ENCODE assay signal across 22 cellular contexts in the genomic region with DNA sequence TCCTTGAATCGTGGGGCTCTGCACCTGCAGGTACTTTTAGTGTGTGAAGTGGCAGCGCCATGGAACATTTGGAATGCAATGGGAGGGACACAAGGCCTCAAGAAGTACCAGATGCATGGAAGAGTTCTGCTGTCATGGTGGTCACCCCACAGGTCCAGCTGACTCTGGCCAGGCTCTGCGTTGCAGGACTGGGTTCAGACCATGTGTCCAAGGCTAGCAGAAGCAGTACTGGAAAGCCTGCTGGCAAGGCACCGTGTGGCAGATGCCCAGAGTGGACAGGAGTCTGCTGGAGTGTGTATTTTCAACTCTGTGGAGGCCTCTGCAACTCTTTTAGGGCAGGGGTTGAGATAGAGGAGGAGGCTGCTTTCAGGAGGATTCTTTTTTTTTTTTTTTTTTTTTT. TPM values are rescaled to one million over a fixed set of nuclear protein-coding genes. Genes with fewer than 3 reads are reported as not detected.
A peak's percentile ranks its signal among the peaks of the same experiment; 100 is the strongest.
DNase-seq lines count a peak whose midpoint lies in the region; ATAC-seq, FAIRE-seq and TF ChIP-seq lines count a peak whose summit lies in the region.
"Had no signal": no experiment of that assay in that cellular context is flagged by ENCODE, and none has a peak within 500 bp of the region (broad histone marks: within the 10 kb centered on the region; RNA-seq: fewer than 3 reads in every experiment).

No MANE protein-coding gene starts in this region.

- no peak for TF ChIP-seq RAD21 in H1 (IDR thresholded peaks at IDR 0.05 in 1 of 2, conservative IDR thresholded peaks at IDR 0.05 in 1 of 2; ENCODE audit: low read depth in 2 of 2, low read length in 2 of 2)

- H2BK5ac ChIP-seq in H1 (ENCODE audit: low read depth, low read length): peak overlapping the region; percentile 16; the same call in 1 of the 2 replicates

- H2BK12ac ChIP-seq in H1 (ENCODE audit: low read depth, low read length): peak overlapping the region; percentile 62; the same call in 1 of the 2 replicates

- H2AK5ac ChIP-seq in H1 (ENCODE audit: low read depth, low read length): peak overlapping the region; percentile 68

- 0 out of 2 replicates have a peak, but pooled peaks cover 2% of the 10 kb centered on the region for H3K79me1 ChIP-seq in H1 (ENCODE audit: low read depth, low read length)

- no peak overlapping the region; the same call in 1 of the 2 replicates for H4K8ac ChIP-seq in H1 (ENCODE audit: extremely low read depth, insufficient read depth, low read length)

- WGBS in H1 (ENCODE audit: extremely low coverage in 1 of 2, insufficient coverage in 1 of 2, insufficient read length in 1 of 2, insufficient replicate concordance in 2 of 2, low coverage in 1 of 2, low lambda C conversion rate in 2 of 2, missing lambda C conversion rate in 1 of 2), 2 experiments: 96% methylated on average over 4 of the region's 4 CpGs; no CpG with 5 or more reads in 1 of the 2 experiments
- WGBS in right lobe of liver (ENCODE audit: insufficient coverage, low coverage, low lambda C conversion rate, missing lambda C conversion rate): 45% methylated on average over 4 of the region's 4 CpGs

- H4K91ac ChIP-seq in H1 (replicated peaks; ENCODE audit: insufficient read length, low read length): peak overlapping the region; percentile 56

- H3K23me2 ChIP-seq in H1 (ENCODE audit: low read depth, low read length): peaks cover 4% of the 10 kb centered on the region; the same call in 1 of the 2 replicates

- no peak overlapping the region for H3K23ac ChIP-seq in H1 (ENCODE audit: insufficient read length)

- H2AFZ ChIP-seq in H1 (ENCODE audit: low read length): no peak overlapping the region
- H2AFZ ChIP-seq: GM23248 had no signal

- 0 out of 2 replicates have a peak overlapping the region, but pooled peaks have one; percentile 6 for H2BK15ac ChIP-seq in H1 (ENCODE audit: low read length)

- POLR2A ChIA-PET in H1 (lab: Charles Lee; ENCODE audit: partially characterized antibody): interaction anchor here (1.0 to 3.6 kb wide), 3 partner anchors 8 to 25 kb away, joined by 4 to 43 read pairs (median 7); no protein-coding TSS in a partner anchor

- no peak overlapping the region for H4K5ac ChIP-seq in H1 (ENCODE audit: insufficient read length, low read depth, low read length)

- TF ChIP-seq EP300 in H1 (IDR thresholded peaks at IDR 0.05; ENCODE audit: borderline replicate concordance in 1 of 2, low read depth in 2 of 2, low read length in 2 of 2): no peak

- peaks cover 45 to 86% (median 50%) of the 10 kb centered on the region in 10 experiments for H3K4me1 ChIP-seq in BLaER1 treated with 17β-estradiol and CSF1 and Interleukin-3, amounts not matched to agents 10 nM and 100 nM
- peaks cover 7 to 28% (median 15%) of the 10 kb centered on the region in 4 experiments for H3K4me1 ChIP-seq in H1 (replicated peaks in 1 of 4; ENCODE audit: control insufficient read depth in 3 of 4, insufficient read depth in 4 of 4, low read length in 3 of 4)
- peaks cover 0 to 52% (median 14%) of the 10 kb centered on the region in 4 donors for H3K4me1 ChIP-seq in right lobe of liver

- CTCF ChIA-PET in H1 (lab: Charles Lee; ENCODE audit: partially characterized antibody): interaction anchor here (0.7 to 4.8 kb wide), 5 partner anchors 10 to 80 kb away, joined by 3 to 23 read pairs (median 6); no protein-coding TSS in a partner anchor

- no peaks in the 10 kb centered on the region for H3K9me3 ChIP-seq in BLaER1 treated with 17β-estradiol and CSF1 and Interleukin-3, amounts not matched to agents 10 nM and 100 nM (replicated peaks in 1 of 11)
- no peaks in the 10 kb centered on the region for H3K9me3 ChIP-seq in H1 (ENCODE audit: insufficient read depth in 2 of 2, low read depth in 1 of 2, low read length in 1 of 2)
- H3K9me3 ChIP-seq in right lobe of liver: no peaks in the 10 kb centered on the region
- H3K9me3 ChIP-seq: Caco-2 had no signal

- no peak overlapping the region for H2BK120ac ChIP-seq in H1 (replicated peaks; ENCODE audit: low read depth, low read length)

- FAIRE-seq in H1 (lab: Jason Lieb, UNC): no peak
- FAIRE-seq: D721Med, G401.6, GM12892, GM18507, H54, HTR-8/SVneo had no signal

- H3K4me3 ChIP-seq in BLaER1 treated with 17β-estradiol and CSF1 and Interleukin-3, amounts not matched to agents 10 nM and 100 nM: no peak overlapping the region
- H3K4me3 ChIP-seq in H1 (ENCODE audit: extremely low read depth in 1 of 4, insufficient read depth in 2 of 4, low read depth in 3 of 4, low read length in 4 of 4) (no peak overlapping the region), right lobe of liver (peak overlapping the region in 2 of 3 donors; percentile 75 to 84)
- H3K4me3 ChIP-seq: GM23248 had no signal

- peaks cover 0 to 5% (median 0%) of the 10 kb centered on the region in 11 experiments; a peak in 2 of 22 replicates for H4K20me1 ChIP-seq in BLaER1 treated with 17β-estradiol and CSF1 and Interleukin-3, amounts not matched to agents 10 nM and 100 nM
- no peaks in the 10 kb centered on the region for H4K20me1 ChIP-seq in H1 (replicated peaks in 1 of 2; ENCODE audit: control insufficient read depth in 1 of 2, insufficient read depth in 2 of 2, low read length in 2 of 2)

- intact Hi-C loops in right lobe of liver (cut with DNase I): loop anchor here in 1 of 2 donors (5.0 kb wide), 1 partner anchor 62 kb away; no protein-coding TSS in a partner anchor

- peaks cover 0 to 6% of the 10 kb centered on the region in 2 experiments; a peak in 1 of 4 replicates for H3K79me2 ChIP-seq in H1 (ENCODE audit: control insufficient read depth in 1 of 2, insufficient read depth in 2 of 2, low read length in 2 of 2)

- no peaks in the 10 kb centered on the region for H3K27me3 ChIP-seq in BLaER1 treated with 17β-estradiol and CSF1 and Interleukin-3, amounts not matched to agents 10 nM and 100 nM
- H3K27me3 ChIP-seq in H1 (replicated peaks in 1 of 4; ENCODE audit: control insufficient read depth in 3 of 4, extremely low read depth in 1 of 4, insufficient read depth in 3 of 4, low read length in 3 of 4) (no peaks in the 10 kb centered on the region), right lobe of liver (no peaks in the 10 kb centered on the region)

- ATAC-seq in right lobe of liver (peak in 1 of 4 donors; percentile 17), HG02973 (IDR thresholded peaks at IDR 0.05; ENCODE audit: unreplicated experiment) (no peak)
- ATAC-seq: HCT116 had no signal

- peak overlapping the region; percentile 70 to 97 (median 88); a peak in 16 of 22 replicates for H3K4me2 ChIP-seq in BLaER1 treated with 17β-estradiol and CSF1 and Interleukin-3, amounts not matched to agents 10 nM and 100 nM
- H3K4me2 ChIP-seq in H1 (ENCODE audit: insufficient read depth in 1 of 2, low read depth in 2 of 2, low read length in 2 of 2): no peak overlapping the region

- no peaks in the 10 kb centered on the region for H3K36me3 ChIP-seq in BLaER1 treated with 17β-estradiol and CSF1 and Interleukin-3, amounts not matched to agents 10 nM and 100 nM
- peaks cover 0 to 19% (median 1%) of the 10 kb centered on the region in 4 experiments; a peak in 3 of 8 replicates for H3K36me3 ChIP-seq in H1 (ENCODE audit: control insufficient read depth in 2 of 4, insufficient read depth in 4 of 4, low read length in 3 of 4)
- peaks cover 0 to 29% (median 0%) of the 10 kb centered on the region in 4 donors for H3K36me3 ChIP-seq in right lobe of liver

- H3K27ac ChIP-seq in BLaER1 treated with 17β-estradiol and CSF1 and Interleukin-3, amounts not matched to agents 10 nM and 100 nM: no peak overlapping the region
- no peak overlapping the region for H3K27ac ChIP-seq in H1 (ENCODE audit: low read depth, low read length)
- peak overlapping the region in 1 of 3 donors; percentile 80 for H3K27ac ChIP-seq in right lobe of liver
- H3K27ac ChIP-seq: GM23248 had no signal

- no peak overlapping the region for H3K14ac ChIP-seq in H1 (ENCODE audit: insufficient read length)

- H3K9ac ChIP-seq in BLaER1 treated with 17β-estradiol and CSF1 and Interleukin-3, amounts not matched to agents 10 nM and 100 nM: no peak overlapping the region
- H3K9ac ChIP-seq in H1 (replicated peaks in 1 of 4; ENCODE audit: extremely low read depth in 1 of 4, low read depth in 3 of 4, low read length in 3 of 4): no peak overlapping the region
- H3K9ac ChIP-seq: GM23248 had no signal

- peak overlapping the region; percentile 7; the same call in 1 of the 2 replicates for H3K18ac ChIP-seq in H1 (ENCODE audit: extremely low read depth, low read length)

- H3K4ac ChIP-seq in H1 (replicated peaks; ENCODE audit: insufficient read length, low read depth, low read length): peak overlapping the region; percentile 3

- H3K56ac ChIP-seq in H1 (replicated peaks; ENCODE audit: insufficient read length, low read depth, low read length): no peak overlapping the region

- H2BK20ac ChIP-seq in H1 (ENCODE audit: low read length): 0 out of 2 replicates have a peak overlapping the region, but pooled peaks have one; percentile 27

- TF ChIP-seq POLR2A in H1 (IDR thresholded peaks at IDR 0.05; ENCODE audit: control extremely low read depth in 1 of 2, low read depth in 2 of 2, low read length in 2 of 2) (no peak), right lobe of liver (IDR thresholded peaks at IDR 0.05) (no peak)

- DNase-seq in H1 (ENCODE audit: low read depth in 1 of 2, low spot score in 2 of 2): no peak
- DNase-seq in right lobe of liver: peak in 2 of 3 donors; percentile 66 to 75
- DNase-seq in COLO829 (ENCODE audit: low spot score): no peak
- DNase-seq in putamen (ENCODE audit: low spot score): no peak
- no peak for DNase-seq in SIG-M5 (lab: John Stamatoyannopoulos, UW)
- DNase-seq: 8988T; C1 segment of cervical spinal cord; Caco-2; CD4-positive, CD25-positive, alpha-beta regulatory T cell; CD8-positive, alpha-beta memory T cell; GM23248; HFFc6 had no signal

- TF ChIP-seq CTCF in H1 (IDR thresholded peaks at IDR 0.05; ENCODE audit: control extremely low read depth in 1 of 3, insufficient read depth in 1 of 3, low read depth in 1 of 3, low read length in 3 of 3) (no peak), right lobe of liver (IDR thresholded peaks at IDR 0.05) (no peak)

RNA-seq across cellular contexts. Expression of gene PIPOX, which starts 2.1 kb away (rescaled TPM):
- total RNA-seq in H1 (2021; fragmentation: NEBNext Ultra II Directional; extraction: Animal tissue kit (Norgen Biotek cat#: 25700)): 55.5 and 57.2 TPM in 2 replicates
- 75.0 and 99.6 TPM in 2 replicates for polyA plus RNA-seq in H1 (2011; rRNA removed)
- polyA plus RNA-seq in H1 (2011; cell fraction: cytosol; rRNA removed): 70.3 TPM
- polyA plus RNA-seq in H1 (2011; cell fraction: nucleus; rRNA removed): 39.1 TPM
- 46.5 to 58.4 TPM (median 54.3 TPM) in 4 replicates for polyA plus RNA-seq in H1 (2012, experiment 1 of 2)
- polyA plus RNA-seq in H1 (2012, experiment 2 of 2): 39.4 TPM
- 51.2 TPM for polyA plus RNA-seq in H1 (2013, experiment 1 of 2)
- polyA plus RNA-seq in H1 (2013, experiment 2 of 2): 48.0 TPM
- 68.1 and 68.2 TPM in 2 replicates for polyA minus RNA-seq in H1 (2011; rRNA and poly(A)+ RNA removed)
- polyA minus RNA-seq in H1 (2011; cell fraction: cytosol; rRNA and poly(A)+ RNA removed): 15.8 TPM
- 28.2 TPM for polyA minus RNA-seq in H1 (2011; cell fraction: nucleus; rRNA and poly(A)+ RNA removed)
- total RNA-seq in right lobe of liver: 100 to 1,000 TPM; 167 to 322 (median 226) TPM
- total RNA-seq: GM23248 had no signal
- polyA plus RNA-seq: GM23248 had no signal

RNA-seq across cellular contexts. Expression of gene SEZ6, which starts 39.2 kb away (rescaled TPM):
- total RNA-seq in H1 (2021; fragmentation: NEBNext Ultra II Directional; extraction: Animal tissue kit (Norgen Biotek cat#: 25700)): 6.9 and 7.8 TPM in 2 replicates
- polyA plus RNA-seq in H1 (2011; rRNA removed): 8.5 and 16.1 TPM in 2 replicates
- polyA plus RNA-seq in H1 (2011; cell fraction: cytosol; rRNA removed): 4.8 TPM
- polyA plus RNA-seq in H1 (2011; cell fraction: nucleus; rRNA removed): 18.6 TPM
- 10.7 to 21.5 TPM (median 18.7 TPM) in 4 replicates for polyA plus RNA-seq in H1 (2012, experiment 1 of 2)
- 19.3 TPM for polyA plus RNA-seq in H1 (2012, experiment 2 of 2)
- polyA plus RNA-seq in H1 (2013, experiment 1 of 2): 11.1 TPM
- polyA plus RNA-seq in H1 (2013, experiment 2 of 2): 10.2 TPM
- polyA minus RNA-seq in H1 (2011; rRNA and poly(A)+ RNA removed): 5.6 and 13.9 TPM in 2 replicates
- 5.6 TPM for polyA minus RNA-seq in H1 (2011; cell fraction: cytosol; rRNA and poly(A)+ RNA removed)
- 7.6 TPM for polyA minus RNA-seq in H1 (2011; cell fraction: nucleus; rRNA and poly(A)+ RNA removed)
- not detected for total RNA-seq in right lobe of liver
- total RNA-seq: Caco-2; CD8-positive, alpha-beta memory T cell; GM23248; HFFc6 had no signal
- polyA plus RNA-seq: AG04450, GM23248 had no signal

Comparison
In these comparisons a context has a peak if more than half of its experiments do, and no peak if none do; other contexts are left out.
1. H3K4me2 ChIP-seq: peak in BLaER1 treated with 17β-estradiol and CSF1 and Interleukin-3, amounts not matched to agents 10 nM and 100 nM (11 of 11); none in H1 (0 of 2).
2. H3K4me3 ChIP-seq: peak in right lobe of liver (2 of 3); none in BLaER1 treated with 17β-estradiol and CSF1 and Interleukin-3, amounts not matched to agents 10 nM and 100 nM (0 of 10) and H1 (0 of 4).
3. DNase-seq: peak in right lobe of liver (2 of 3); none in H1 (0 of 2), COLO829 (single experiment), putamen (single experiment) and SIG-M5 (single experiment).